1 cellular context compared by ENCODE assay signal in genomic region chr2:24164416-24164973, GRCh38.
TF ChIP-seq lines count a peak whose summit lies in the region.

No MANE protein-coding gene starts in this region.

TF ChIP-seq in GM23338, 12 proteins besides CTCF, POLR2A, EP300 and RAD21 (continued from another document):
- TF ChIP-seq REST (IDR thresholded peaks at IDR 0.05; ENCODE audit: unreplicated experiment) (no peak), CREB1 (CRISPR knock-in tag; IDR thresholded peaks at IDR 0.05; ENCODE audit: low read depth) (no peak)
